8 cellular contexts compared by ENCODE assay signal in genomic region chr6:89411019-89411268, GRCh38. TPM values are rescaled to one million over a fixed set of nuclear protein-coding genes. Genes with fewer than 3 reads are reported as not detected.
DNase-seq lines count a peak whose midpoint lies in the region; ATAC-seq and TF ChIP-seq lines count a peak whose summit lies in the region.

No MANE protein-coding gene starts in this region.

- no peaks in the 10 kb centered on the region for H3K9me3 Mint-ChIP-seq in activated T-helper 17 cell treated with anti-CD3 and anti-CD28 coated beads, Interleukin-2, amount 50 U/mL, for 72 hours

- peak overlapping the region; percentile 94 for H3K4me2 ChIP-seq in hepatocyte

- ATAC-seq in HG03159 (IDR thresholded peaks at IDR 0.05; ENCODE audit: unreplicated experiment) (peak; percentile 6), HG03460 (IDR thresholded peaks at IDR 0.05; ENCODE audit: unreplicated experiment) (no peak), HG02610 (IDR thresholded peaks at IDR 0.05; ENCODE audit: unreplicated experiment) (no peak)
- ATAC-seq in activated T-helper 17 cell treated with anti-CD3 and anti-CD28 coated beads, Interleukin-2, amount 50 U/mL, for 72 hours (replicated peaks) = no peak

- peak overlapping the region; percentile 98 for H2AFZ ChIP-seq in hepatocyte

- H3K27ac ChIP-seq in hepatocyte = peak overlapping the region; percentile 86
- peak overlapping the region; percentile 99 for H3K27ac ChIP-seq in skeletal muscle tissue (ENCODE audit: low read depth, low read length)

- peak overlapping the region; percentile 85 for H3K4me3 Mint-ChIP-seq in activated T-helper 17 cell treated with anti-CD3 and anti-CD28 coated beads, Interleukin-2, amount 50 U/mL, for 72 hours

- no peaks in the 10 kb centered on the region for H4K20me1 ChIP-seq in hepatocyte (ENCODE audit: insufficient read depth, poor library complexity, severe bottlenecking)

- DNase-seq in GM06990 (ENCODE audit: extremely low read depth, insufficient read length) (no peak), hepatocyte (ENCODE audit: low spot score) (peak; percentile 45), GOT3 (lab: John Stamatoyannopoulos, UW) (no peak)

- H3K4me1 ChIP-seq in hepatocyte (ENCODE audit: insufficient read depth) = peaks cover 15% of the 10 kb centered on the region
- peaks cover 30 to 48% (median 35%) of the 10 kb centered on the region in 3 donors for H3K4me1 ChIP-seq in skeletal muscle tissue (ENCODE audit: control insufficient read depth in 3 of 3, insufficient read depth in 3 of 3, low read length in 3 of 3)

- H3K9me3 ChIP-seq in hepatocyte (ENCODE audit: low read depth) (no peaks in the 10 kb centered on the region), skeletal muscle tissue (ENCODE audit: control insufficient read depth in 3 of 3, low read length in 3 of 3) (no peaks in the 10 kb centered on the region)

- no peaks in the 10 kb centered on the region for H3K9me2 ChIP-seq in hepatocyte (replicated peaks; ENCODE audit: insufficient read depth)

- peaks cover 8% of the 10 kb centered on the region for H3K79me2 ChIP-seq in hepatocyte

- H3K36me3 Mint-ChIP-seq in activated T-helper 17 cell treated with anti-CD3 and anti-CD28 coated beads, Interleukin-2, amount 50 U/mL, for 72 hours (ENCODE audit: low read depth) = no peaks in the 10 kb centered on the region

- H3K27me3 ChIP-seq in GM06990 (replicated peaks; ENCODE audit: control insufficient read depth, insufficient read depth, low read length) = no peaks in the 10 kb centered on the region
- peaks cover 30% of the 10 kb centered on the region for H3K27me3 ChIP-seq in hepatocyte
- no peaks in the 10 kb centered on the region for H3K27me3 ChIP-seq in skeletal muscle tissue (ENCODE audit: control insufficient read depth in 3 of 3, insufficient read depth in 3 of 3, low read length in 3 of 3)

- H3K27ac Mint-ChIP-seq in activated T-helper 17 cell treated with anti-CD3 and anti-CD28 coated beads, Interleukin-2, amount 50 U/mL, for 72 hours = peak overlapping the region; percentile 54

- no peak for TF ChIP-seq CTCF in GM06990 (IDR thresholded peaks at IDR 0.05; ENCODE audit: insufficient read depth, low read length, poor library complexity, severe bottlenecking)
- no peak for TF ChIP-seq CTCF in hepatocyte (IDR thresholded peaks at IDR 0.05; ENCODE audit: poor library complexity)

- no peaks in the 10 kb centered on the region for H3K4me1 Mint-ChIP-seq in activated T-helper 17 cell treated with anti-CD3 and anti-CD28 coated beads, Interleukin-2, amount 50 U/mL, for 72 hours

- H3K27me3 Mint-ChIP-seq in activated T-helper 17 cell treated with anti-CD3 and anti-CD28 coated beads, Interleukin-2, amount 50 U/mL, for 72 hours = peaks cover 9% of the 10 kb centered on the region

- WGBS in hepatocyte (ENCODE audit: low lambda C conversion rate, missing lambda C conversion rate) = 4% methylated on average over 9 of the region's 12 CpGs

- H3K36me3 ChIP-seq in GM06990 (ENCODE audit: control insufficient read depth, insufficient read depth, low read length) (no peaks in the 10 kb centered on the region), hepatocyte (replicated peaks; ENCODE audit: insufficient read depth, low read depth) (no peaks in the 10 kb centered on the region), skeletal muscle tissue (ENCODE audit: control insufficient read depth in 3 of 3, insufficient read depth in 3 of 3, low read length in 3 of 3) (no peaks in the 10 kb centered on the region)

- H3K9ac ChIP-seq in skeletal muscle tissue (ENCODE audit: low read depth in 1 of 3, low read length in 3 of 3) = peak overlapping the region; percentile 93 to 96 (median 94)

- H3K4me3 ChIP-seq in GM06990 (replicated peaks; ENCODE audit: low read depth, low read length) (peak overlapping the region; percentile 87), hepatocyte (peak overlapping the region; percentile 93), skeletal muscle tissue (ENCODE audit: low read length in 3 of 3) (peak overlapping the region; percentile 83 to 87 (median 85))

RNA-seq across cellular contexts. Expression of gene RRAGD, which starts 1.1 kb away (rescaled TPM):
- 10 to 100 TPM in 1 of 2 donors, 1 to 10 TPM in 1; 8.8 to 22.3 TPM for total RNA-seq in activated T-helper 17 cell treated with anti-CD3 and anti-CD28 coated beads, Interleukin-2, amount 50 U/mL, for 72 hours
- total RNA-seq in hepatocyte = 22.5 and 28.1 TPM in 2 replicates
- 9.4 and 11.8 TPM in 2 replicates for polyA plus RNA-seq in hepatocyte
- 65.8 TPM for total RNA-seq in skeletal muscle tissue

RNA-seq across cellular contexts. Expression of gene ANKRD6, which starts 22.0 kb away (rescaled TPM):
- total RNA-seq in activated T-helper 17 cell treated with anti-CD3 and anti-CD28 coated beads, Interleukin-2, amount 50 U/mL, for 72 hours = 1 to 10 TPM; 1.6 to 3.8 TPM
- 20.9 and 30.2 TPM in 2 replicates for total RNA-seq in hepatocyte
- polyA plus RNA-seq in hepatocyte = 9.3 and 12.2 TPM in 2 replicates
- total RNA-seq in skeletal muscle tissue = 4.2 TPM

RNA-seq across cellular contexts. Expression of gene UBE2J1, which starts 58.4 kb away (rescaled TPM):
- total RNA-seq in activated T-helper 17 cell treated with anti-CD3 and anti-CD28 coated beads, Interleukin-2, amount 50 U/mL, for 72 hours = 10 to 100 TPM; 18.1 to 25.4 TPM
- total RNA-seq in hepatocyte (64.1 and 68.1 TPM in 2 replicates), skeletal muscle tissue (28.2 TPM)
- polyA plus RNA-seq in hepatocyte = 37.3 and 44.7 TPM in 2 replicates
